In genomic region chr3:62295571-62295970, GRCh38 we compare ENCODE assay signal across 33 cellular contexts.
"Had no signal": no experiment of that assay in that cellular context is flagged by ENCODE, and none has a peak within 500 bp of the region (broad histone marks: within the 10 kb centered on the region; RNA-seq: fewer than 3 reads in every experiment).

No MANE protein-coding gene starts in this region.

- H3K9me3 ChIP-seq: MG63 had no signal

- H3K27ac ChIP-seq: KMS-11 had no signal

- H3K4me3 ChIP-seq: MG63 had no signal

- H3K36me3 ChIP-seq: MG63 had no signal

- H3K27me3 ChIP-seq: MG63 had no signal

- DNase-seq: Karpas-422, Kasumi-1, MG63, MM.1S, MV-4-11, NCI-H1048, NCI-H1092, NCI-H1092 treated with DMSO at 0.1 percent for 48 hours, NCI-H1105, NCI-H1105 treated with DMSO at 0.1 percent for 48 hours, NCI-H1417, NCI-H1417 treated with DMSO at 0.1 percent for 48 hours, NCI-H1436, NCI-H1436 treated with DMSO at 0.1 percent for 48 hours, NCI-H146, NCI-H1694, NCI-H187, NCI-H187 treated with DMSO at 0.1 percent for 48 hours, NCI-H1930, NCI-H2029, NCI-H2029 treated with DMSO at 0.1 percent for 48 hours, NCI-H2081, NCI-H2081 treated with DMSO at 0.1 percent for 48 hours, NCI-H2107, NCI-H2171, NCI-H2171 treated with DMSO at 0.1 percent for 48 hours, NCI-H2227 treated with DMSO at 0.1 percent for 48 hours, NCI-H226, NCI-H345, NCI-H510A, NCI-H510A treated with DMSO at 0.1 percent for 48 hours, NCI-H524 had no signal
